Comparison of ENCODE assay signal across 9 cellular contexts in genomic region chr5:32712463-32713395, GRCh38. TPM values are rescaled to one million over a fixed set of nuclear protein-coding genes. Genes with fewer than 3 reads are reported as not detected.
DNase-seq lines count a peak whose midpoint lies in the region; ATAC-seq and TF ChIP-seq lines count a peak whose summit lies in the region.
"Had no signal": no experiment of that assay in that cellular context is flagged by ENCODE, and none has a peak within 500 bp of the region (broad histone marks: within the 10 kb centered on the region; RNA-seq: fewer than 3 reads in every experiment).

No MANE protein-coding gene starts in this region.

- H4K20me1 ChIP-seq in hepatocyte (ENCODE audit: insufficient read depth, poor library complexity, severe bottlenecking): no peaks in the 10 kb centered on the region

- no peaks in the 10 kb centered on the region for H3K9me3 ChIP-seq in hepatocyte (ENCODE audit: low read depth)
- no peaks in the 10 kb centered on the region for H3K9me3 ChIP-seq in gastrocnemius medialis
- H3K9me3 ChIP-seq: pancreas had no signal

- H3K9me2 ChIP-seq in hepatocyte (replicated peaks; ENCODE audit: insufficient read depth): no peaks in the 10 kb centered on the region

- H3K4me3 ChIP-seq in WI38 (ENCODE audit: low read depth, low read length) (peak overlapping the region; percentile 51), hepatocyte (peak overlapping the region; percentile 35), gastrocnemius medialis (peak overlapping the region; percentile 11 to 66 (median 58))

- no peaks in the 10 kb centered on the region for H3K79me2 ChIP-seq in hepatocyte

- WGBS in hepatocyte (ENCODE audit: low lambda C conversion rate, missing lambda C conversion rate): 6% methylated on average over 57 of the region's 59 CpGs

- H3K27me3 ChIP-seq in hepatocyte (peaks cover 57% of the 10 kb centered on the region), gastrocnemius medialis (peaks cover 13 to 32% (median 19%) of the 10 kb centered on the region in 3 donors)

- DNase-seq in GM03348 (ENCODE audit: low spot score) (peak; percentile 54), hepatocyte (ENCODE audit: low spot score) (no peak), gastrocnemius medialis (no peak), cerebellar nuclear complex (lab: John Stamatoyannopoulos, UW) (no peak), NCI-H748 treated with DMSO at 0.1 percent for 48 hours (lab: John Stamatoyannopoulos, UW) (no peak)

- H3K27ac ChIP-seq in hepatocyte (no peak overlapping the region), gastrocnemius medialis (no peak overlapping the region)
- H3K27ac ChIP-seq: pancreas had no signal

- H3K4me1 ChIP-seq in hepatocyte (ENCODE audit: insufficient read depth): peaks cover 8% of the 10 kb centered on the region
- H3K4me1 ChIP-seq in gastrocnemius medialis: peaks cover 0 to 30% of the 10 kb centered on the region in 2 donors

- H2AFZ ChIP-seq in hepatocyte: no peak overlapping the region

- H3K36me3 ChIP-seq in hepatocyte (replicated peaks; ENCODE audit: insufficient read depth, low read depth) (no peaks in the 10 kb centered on the region), gastrocnemius medialis (no peaks in the 10 kb centered on the region)
- H3K36me3 ChIP-seq: pancreas had no signal

- TF ChIP-seq POLR2A in gastrocnemius medialis (IDR thresholded peaks at IDR 0.05): no peak

- intact Hi-C loops in gastrocnemius medialis (cut with DNase I; ENCODE audit: low total_unique reads): loop anchor here (5.0 kb wide), 3 partner anchors 60 to 205 kb away; no protein-coding TSS in a partner anchor

- no peak for TF ChIP-seq CTCF in WI38 (IDR thresholded peaks at IDR 0.05; ENCODE audit: low read depth, low read length)
- no peak for TF ChIP-seq CTCF in hepatocyte (IDR thresholded peaks at IDR 0.05; ENCODE audit: poor library complexity)
- TF ChIP-seq CTCF in gastrocnemius medialis (IDR thresholded peaks at IDR 0.05 in 4 of 5, conservative IDR thresholded peaks at IDR 0.05 in 1 of 5): no peak

- H3K4me2 ChIP-seq in hepatocyte: peak overlapping the region; percentile 95

- in situ Hi-C loops in gastrocnemius medialis (cut with MboI; ENCODE audit: low sequenced_read_pairs in 4 of 4): no loop called here

- ATAC-seq in gastrocnemius medialis: no peak
- ATAC-seq in GM21360 (IDR thresholded peaks at IDR 0.05; ENCODE audit: unreplicated experiment): no peak
- ATAC-seq in HG03439 (IDR thresholded peaks at IDR 0.05; ENCODE audit: unreplicated experiment): no peak

RNA-seq across cellular contexts. Expression of gene NPR3, which starts 1.6 kb away (rescaled TPM):
- total RNA-seq in hepatocyte: 18.9 and 20.0 TPM in 2 replicates
- polyA plus RNA-seq in hepatocyte: 3.6 and 6.9 TPM in 2 replicates
- 1 to 10 TPM in 3 of 4 donors, under 1 TPM in 1; 0.51 to 4.9 (median 1.3) TPM for total RNA-seq in gastrocnemius medialis
